ENCODE assay signal across 29 cellular contexts in genomic region chr4:3667258-3667657, GRCh38.
"Had no signal": no experiment of that assay in that cellular context is flagged by ENCODE, and none has a peak within 500 bp of the region (broad histone marks: within the 10 kb centered on the region; RNA-seq: fewer than 3 reads in every experiment).

No MANE protein-coding gene starts in this region.

- H3K4me3 ChIP-seq: body of pancreas, esophagus muscularis mucosa, gastrocnemius medialis had no signal

- H3K27ac ChIP-seq: body of pancreas, esophagus muscularis mucosa, foreskin keratinocyte, gastrocnemius medialis, WERI-Rb-1 had no signal

- H3K36me3 Mint-ChIP-seq: activated naive CD8-positive, alpha-beta T cell had no signal

- H3K36me3 ChIP-seq: esophagus muscularis mucosa, gastrocnemius medialis, WERI-Rb-1 had no signal

- H3K4me1 ChIP-seq: foreskin keratinocyte, gastrocnemius medialis had no signal

- H3K27ac Mint-ChIP-seq: activated B cell treated with CpG ODN at 0.5 μM for 24 hours; activated CD8-positive, alpha-beta T cell treated with anti-CD3 and anti-CD28 coated beads for 36 hours; activated naive CD8-positive, alpha-beta T cell; activated T-helper 17 cell treated with anti-CD3 and anti-CD28 coated beads, Interleukin-2, amount 50 U/mL, for 72 hours; effector memory CD8-positive, alpha-beta T cell had no signal

- H3K9me3 ChIP-seq: gastrocnemius medialis had no signal

- H3K27me3 ChIP-seq: body of pancreas, foreskin keratinocyte had no signal

- H3K4me3 Mint-ChIP-seq: activated B cell treated with CpG ODN at 0.5 μM for 24 hours; activated CD8-positive, alpha-beta T cell treated with anti-CD3 and anti-CD28 coated beads for 36 hours; activated naive CD8-positive, alpha-beta T cell; activated T-cell treated with anti-CD3 and anti-CD28 coated beads, Interleukin-2, amount 50 U/mL, for 4 hours; activated T-helper 17 cell treated with anti-CD3 and anti-CD28 coated beads, Interleukin-2, amount 50 U/mL, for 72 hours; effector memory CD8-positive, alpha-beta T cell had no signal

- H3K4me1 Mint-ChIP-seq: activated T-helper 17 cell treated with anti-CD3 and anti-CD28 coated beads, Interleukin-2, amount 50 U/mL, for 72 hours had no signal

- ATAC-seq: activated CD4-positive, CD25-positive, alpha-beta regulatory T cell treated with anti-CD3 and anti-CD28 coated beads, Interleukin-2, amount 50 U/mL, for 24 hours; activated CD8-positive, alpha-beta T cell treated with anti-CD3 and anti-CD28 coated beads for 36 hours; activated T-cell treated with anti-CD3 and anti-CD28 coated beads, Interleukin-2, amount 50 U/mL, for 4 hours; activated T-helper 17 cell treated with anti-CD3 and anti-CD28 coated beads, Interleukin-2, amount 50 U/mL, for 72 hours; body of pancreas; effector memory CD8-positive, alpha-beta T cell; foreskin keratinocyte; gastrocnemius medialis had no signal

- DNase-seq: activated B cell treated with CpG ODN at 0.5 μM for 24 hours; activated CD4-positive, alpha-beta T cell treated with anti-CD3 and anti-CD28 coated beads for 48 hours; activated CD4-positive, alpha-beta T cell treated with anti-CD3 and anti-CD28 coated beads, Interleukin-2, amount 50 U/mL, for 1 hour; activated CD4-positive, alpha-beta T cell treated with anti-CD3 and anti-CD28 coated beads, Interleukin-2, amount 50 U/mL, for 48 hours; activated CD8-positive, alpha-beta memory T cell treated with anti-CD3 and anti-CD28 coated beads for 24 hours; activated CD8-positive, alpha-beta T cell treated with anti-CD3 and anti-CD28 coated beads for 36 hours; activated effector memory CD4-positive, alpha-beta T cell treated with Interleukin-2 at 50 U/mL for 16 hours; activated gamma-delta T cell treated with Interleukin-2 at 50 U/mL for 16 hours; activated naive CD4-positive, alpha-beta T cell treated with anti-CD3 and anti-CD28 coated beads, Interleukin-2, amount 50 U/mL, for 16 hours; activated naive CD4-positive, alpha-beta T cell treated with Interleukin-2 at 50 U/mL for 16 hours; activated T-cell treated with anti-CD3 and anti-CD28 coated beads, Interleukin-2, amount 50 U/mL, for 4 hours; amygdala; aorta; body of pancreas; caudate nucleus; cortex of kidney; dermis blood vessel endothelial cell; effector CD4-positive, alpha-beta T cell; effector memory CD8-positive, alpha-beta T cell; erythroblast; foreskin keratinocyte; gastrocnemius medialis; glutamatergic neuron; T-helper 2 cell; WERI-Rb-1 had no signal
